ENCODE assay signal across 15 cellular contexts in the genomic region with DNA sequence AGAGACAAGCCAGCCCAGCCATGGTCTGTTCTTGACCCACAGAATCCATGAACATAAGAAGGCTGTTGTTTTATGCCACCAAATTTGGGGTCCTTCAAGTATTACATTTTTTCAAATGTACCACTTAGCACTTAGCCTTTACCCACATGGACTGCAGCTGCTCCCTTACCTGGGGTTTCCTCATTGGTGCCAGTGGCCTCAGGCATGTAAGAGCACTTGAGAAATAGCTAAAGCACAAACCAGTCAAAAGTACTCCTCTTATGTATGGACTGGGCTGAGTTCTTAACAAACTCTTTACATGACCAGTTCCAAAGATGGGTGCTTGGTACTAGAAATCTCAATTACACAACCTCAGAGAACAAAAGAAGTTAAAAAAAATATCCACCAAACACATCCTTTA.
"Had no signal": no experiment of that assay in that cellular context is flagged by ENCODE, and none has a peak within 500 bp of the region (broad histone marks: within the 10 kb centered on the region; RNA-seq: fewer than 3 reads in every experiment).

No MANE protein-coding gene starts in this region.

- H3K27me3 ChIP-seq: ascending aorta, hepatocyte, neural progenitor cell, right lobe of liver, stomach, suprapubic skin, transverse colon, vagina had no signal

- ATAC-seq: stimulated activated memory B cell treated with anti-CD40 and anti-IgM and Interleukin-4, amounts not matched to agents 10 μg/mL and 1 μg/mL and 100 μg/mL, for 72 hours had no signal

- H3K4me3 ChIP-seq: ascending aorta, hepatocyte, neural progenitor cell, right lobe of liver, skin epidermis, stomach, suprapubic skin, transverse colon, vagina had no signal

- H3K4me3 Mint-ChIP-seq: activated CD4-positive, alpha-beta memory T cell treated with anti-CD3 and anti-CD28 coated beads, Interleukin-2, amount 10 ng/mL, durations not matched to agents 7 days and 5 days; activated CD4-positive, alpha-beta T cell treated with anti-CD3 and anti-CD28 coated beads, Interleukin-2, amount 10 ng/mL, durations not matched to agents 24 days and 14 days; naive B cell; neural progenitor cell; stimulated activated memory B cell treated with anti-CD40 and anti-IgM and Interleukin-4, amounts not matched to agents 10 μg/mL and 1 μg/mL and 100 μg/mL, for 72 hours had no signal

- H3K9me3 ChIP-seq: right lobe of liver, suprapubic skin, transverse colon, vagina had no signal

- H3K36me3 Mint-ChIP-seq: naive B cell, neural progenitor cell had no signal

- H3K4me1 Mint-ChIP-seq: stimulated activated memory B cell treated with anti-CD40 and anti-IgM and Interleukin-4, amounts not matched to agents 10 μg/mL and 1 μg/mL and 100 μg/mL, for 72 hours had no signal

- H3K36me3 ChIP-seq: neural progenitor cell, right lobe of liver, transverse colon, vagina had no signal

- H3K27ac ChIP-seq: ascending aorta, hepatocyte, neural progenitor cell, right lobe of liver, skin epidermis, stomach, suprapubic skin, transverse colon, vagina had no signal

- DNase-seq: activated CD4-positive, alpha-beta memory T cell treated with anti-CD3 and anti-CD28 coated beads, Interleukin-2, amount 10 ng/mL, durations not matched to agents 7 days and 5 days; activated gamma-delta T cell; posterior cingulate gyrus; right lobe of liver; stomach; transverse colon had no signal

- H3K27me3 Mint-ChIP-seq: activated CD4-positive, alpha-beta memory T cell treated with anti-CD3 and anti-CD28 coated beads, Interleukin-2, amount 10 ng/mL, durations not matched to agents 7 days and 5 days; activated CD4-positive, alpha-beta T cell treated with anti-CD3 and anti-CD28 coated beads, Interleukin-2, amount 10 ng/mL, durations not matched to agents 24 days and 14 days; naive B cell; stimulated activated memory B cell treated with anti-CD40 and anti-IgM and Interleukin-4, amounts not matched to agents 10 μg/mL and 1 μg/mL and 100 μg/mL, for 72 hours had no signal

- H3K4me1 ChIP-seq: ascending aorta, neural progenitor cell, right lobe of liver, stomach, suprapubic skin, transverse colon, vagina had no signal

- H3K27ac Mint-ChIP-seq: activated CD4-positive, alpha-beta memory T cell treated with anti-CD3 and anti-CD28 coated beads, Interleukin-2, amount 10 ng/mL, durations not matched to agents 7 days and 5 days; activated CD4-positive, alpha-beta T cell treated with anti-CD3 and anti-CD28 coated beads, Interleukin-2, amount 10 ng/mL, durations not matched to agents 24 days and 14 days; neural progenitor cell; stimulated activated memory B cell treated with anti-CD40 and anti-IgM and Interleukin-4, amounts not matched to agents 10 μg/mL and 1 μg/mL and 100 μg/mL, for 72 hours had no signal

- H3K9ac ChIP-seq: neural progenitor cell had no signal

- H3K9me3 Mint-ChIP-seq: activated CD4-positive, alpha-beta memory T cell treated with anti-CD3 and anti-CD28 coated beads, Interleukin-2, amount 10 ng/mL, durations not matched to agents 7 days and 5 days; activated CD4-positive, alpha-beta T cell treated with anti-CD3 and anti-CD28 coated beads, Interleukin-2, amount 10 ng/mL, durations not matched to agents 24 days and 14 days; stimulated activated memory B cell treated with anti-CD40 and anti-IgM and Interleukin-4, amounts not matched to agents 10 μg/mL and 1 μg/mL and 100 μg/mL, for 72 hours had no signal

- H3K4me2 ChIP-seq: hepatocyte, neural progenitor cell had no signal
